In the genomic region with DNA sequence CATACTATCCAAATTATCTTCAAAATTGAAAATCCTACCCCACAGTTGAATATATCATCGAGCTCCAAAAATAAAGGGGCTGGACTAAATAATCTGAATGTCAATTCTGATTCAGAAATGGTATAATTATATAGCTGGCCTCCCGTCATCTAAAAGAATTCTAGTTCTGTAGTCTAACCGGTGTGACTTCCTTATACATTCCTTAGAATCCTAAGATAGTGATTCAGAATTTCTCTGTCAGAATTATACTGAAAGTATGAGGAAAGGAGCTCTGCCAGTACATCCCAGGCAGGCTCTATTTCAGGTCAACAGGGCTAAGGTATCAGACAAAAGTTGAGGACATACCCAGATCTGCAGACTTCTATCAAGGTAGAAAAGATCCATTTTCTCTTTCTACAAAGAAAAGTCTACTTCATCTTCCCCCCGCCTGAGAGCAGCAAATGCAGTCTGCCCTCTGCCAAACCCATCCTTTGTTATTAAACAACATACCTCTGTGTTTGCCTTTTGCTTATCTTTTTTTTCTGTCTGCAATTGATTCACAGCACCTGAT, we compare ENCODE assay signal across 1 cellular context.
TF ChIP-seq lines count a peak whose summit lies in the region.

No MANE protein-coding gene starts in this region.

TF ChIP-seq in IMR-90, 13 proteins besides CTCF, POLR2A, EP300 and RAD21 (continued from another document):
- TF ChIP-seq ELK1 (IDR thresholded peaks at IDR 0.05; ENCODE audit: borderline replicate concordance, low read depth, low read length): no peak
- TF ChIP-seq MAFK (IDR thresholded peaks at IDR 0.05; ENCODE audit: low read depth, low read length): no peak
- no peak for TF ChIP-seq RFX5 (IDR thresholded peaks at IDR 0.05; ENCODE audit: low read depth, low read length)
